14 cellular contexts compared by ENCODE assay signal in the genomic region with DNA sequence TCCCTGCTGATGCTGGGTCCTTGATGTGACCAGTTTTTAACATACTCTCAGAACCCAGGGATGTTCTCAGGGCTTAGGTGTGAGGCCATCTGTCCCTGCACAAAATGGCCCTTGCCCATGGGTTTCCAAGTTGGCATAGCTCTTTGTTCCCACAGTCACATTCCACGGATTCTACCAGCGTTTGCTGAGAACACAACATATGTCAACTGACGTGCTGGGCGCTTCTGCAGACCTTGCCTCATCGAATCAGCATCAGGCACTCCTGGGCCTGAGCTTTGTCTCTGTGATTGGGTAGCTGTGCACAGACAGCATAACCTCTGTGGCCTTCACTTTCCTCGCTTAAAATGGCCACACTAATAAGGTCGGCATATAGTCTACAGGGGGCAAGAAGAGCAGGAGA.
DNase-seq lines count a peak whose midpoint lies in the region; ATAC-seq and TF ChIP-seq lines count a peak whose summit lies in the region.
"Had no signal": no experiment of that assay in that cellular context is flagged by ENCODE, and none has a peak within 500 bp of the region (broad histone marks: within the 10 kb centered on the region; RNA-seq: fewer than 3 reads in every experiment).

No MANE protein-coding gene starts in this region.

- H3K4me1 ChIP-seq in Karpas-422 (ENCODE audit: low read length), result peaks cover 92% of the 10 kb centered on the region

- peaks cover 8% of the 10 kb centered on the region for H3K9me3 Mint-ChIP-seq in dendritic cell treated with granulocyte-macrophage colony-stimulating factor and Interleukin-4, amounts not matched to agents 40 ng/mL and 50 ng/mL, for 4 days
- peaks cover 8 to 9% of the 10 kb centered on the region in 2 donors for H3K9me3 Mint-ChIP-seq in stimulated activated naive B cell treated with anti-CD40 and anti-IgM and Interleukin-4, amounts not matched to agents 10 μg/mL and 1 μg/mL and 100 μg/mL, for 72 hours
- H3K9me3 Mint-ChIP-seq: H9 had no signal

- ATAC-seq in stimulated activated naive B cell treated with anti-CD40 and anti-IgM and Interleukin-4, amounts not matched to agents 10 μg/mL and 1 μg/mL and 100 μg/mL, for 72 hours (replicated peaks), result no peak
- no peak for ATAC-seq in GM19395 (IDR thresholded peaks at IDR 0.05; ENCODE audit: unreplicated experiment)

- H3K9me3 ChIP-seq in Karpas-422 (ENCODE audit: low read length), result no peaks in the 10 kb centered on the region
- H3K9me3 ChIP-seq: SJSA1 had no signal

- peaks cover 28% of the 10 kb centered on the region; the same call in 1 of the 2 replicates for H3K79me2 ChIP-seq in Karpas-422 (ENCODE audit: low read length)

- H3K36me3 ChIP-seq in GM06990 (ENCODE audit: control insufficient read depth, insufficient read depth, low read length), result 0 out of 2 replicates have a peak, but pooled peaks cover 2% of the 10 kb centered on the region
- H3K36me3 ChIP-seq in Karpas-422 (ENCODE audit: insufficient read depth, low read length), result no peaks in the 10 kb centered on the region
- H3K36me3 ChIP-seq: SJSA1 had no signal

- H3K4me3 Mint-ChIP-seq in dendritic cell treated with granulocyte-macrophage colony-stimulating factor and Interleukin-4, amounts not matched to agents 40 ng/mL and 50 ng/mL, for 4 days, result no peak overlapping the region
- H3K4me3 Mint-ChIP-seq in stimulated activated naive B cell treated with anti-CD40 and anti-IgM and Interleukin-4, amounts not matched to agents 10 μg/mL and 1 μg/mL and 100 μg/mL, for 72 hours, result peak overlapping the region; percentile 56 to 61
- H3K4me3 Mint-ChIP-seq: H9 had no signal

- H3K36me3 Mint-ChIP-seq in dendritic cell treated with granulocyte-macrophage colony-stimulating factor and Interleukin-4, amounts not matched to agents 40 ng/mL and 50 ng/mL, for 4 days (ENCODE audit: low read depth), result peaks cover 12% of the 10 kb centered on the region
- H3K36me3 Mint-ChIP-seq in stimulated activated naive B cell treated with anti-CD40 and anti-IgM and Interleukin-4, amounts not matched to agents 10 μg/mL and 1 μg/mL and 100 μg/mL, for 72 hours, result peaks cover 42 to 70% of the 10 kb centered on the region in 2 donors

- H3K27ac Mint-ChIP-seq in dendritic cell treated with granulocyte-macrophage colony-stimulating factor and Interleukin-4, amounts not matched to agents 40 ng/mL and 50 ng/mL, for 4 days, result peak overlapping the region; percentile 93
- peak overlapping the region; percentile 94 for H3K27ac Mint-ChIP-seq in stimulated activated naive B cell treated with anti-CD40 and anti-IgM and Interleukin-4, amounts not matched to agents 10 μg/mL and 1 μg/mL and 100 μg/mL, for 72 hours
- H3K27ac Mint-ChIP-seq: H9 had no signal

- no peak for DNase-seq in GM06990 (ENCODE audit: extremely low read depth, insufficient read length)
- DNase-seq in Karpas-422, result no peak
- no peak for DNase-seq in stimulated activated naive B cell treated with anti-CD40 and anti-IgM and Interleukin-4, amounts not matched to agents 10 μg/mL and 1 μg/mL and 100 μg/mL, for 72 hours
- DNase-seq in epidermal melanocyte (ENCODE audit: insufficient read length, low spot score), result no peak
- no peak for DNase-seq in NCI-H1092 treated with DMSO at 0.1 percent for 48 hours (lab: John Stamatoyannopoulos, UW)
- DNase-seq: H9, NCI-H1048, NCI-H2171, RPMI8226, SW 1271 had no signal

- H3K4me1 Mint-ChIP-seq in dendritic cell treated with granulocyte-macrophage colony-stimulating factor and Interleukin-4, amounts not matched to agents 40 ng/mL and 50 ng/mL, for 4 days (ENCODE audit: low read depth), result peaks cover 80% of the 10 kb centered on the region
- H3K4me1 Mint-ChIP-seq in stimulated activated naive B cell treated with anti-CD40 and anti-IgM and Interleukin-4, amounts not matched to agents 10 μg/mL and 1 μg/mL and 100 μg/mL, for 72 hours, result peaks cover 66 to 88% of the 10 kb centered on the region in 2 donors

- H3K27ac ChIP-seq in Karpas-422 (ENCODE audit: low read length), result peak overlapping the region; percentile 74
- H3K27ac ChIP-seq: SJSA1 had no signal

- no peak overlapping the region for H3K9ac ChIP-seq in Karpas-422 (ENCODE audit: low read length)
- H3K9ac ChIP-seq: KMS-11 had no signal

- no peaks in the 10 kb centered on the region for H3K27me3 ChIP-seq in GM06990 (replicated peaks; ENCODE audit: control insufficient read depth, insufficient read depth, low read length)
- H3K27me3 ChIP-seq in Karpas-422 (ENCODE audit: low read length), result no peaks in the 10 kb centered on the region
- H3K27me3 ChIP-seq: SJSA1 had no signal

- no peak overlapping the region for H2AFZ ChIP-seq in Karpas-422 (ENCODE audit: low read length)

- H3K9me2 ChIP-seq in Karpas-422 (replicated peaks; ENCODE audit: insufficient read depth, low read length), result no peaks in the 10 kb centered on the region

- intact Hi-C loops in dendritic cell treated with granulocyte-macrophage colony-stimulating factor and Interleukin-4, amounts not matched to agents 40 ng/mL and 50 ng/mL, for 4 days (cut with micrococcal nuclease), result loop anchor here (10.0 kb wide), 1 partner anchor 71 kb away; a partner anchor contains a TSS

- peaks cover 46% of the 10 kb centered on the region for H3K27me3 Mint-ChIP-seq in dendritic cell treated with granulocyte-macrophage colony-stimulating factor and Interleukin-4, amounts not matched to agents 40 ng/mL and 50 ng/mL, for 4 days
- H3K27me3 Mint-ChIP-seq in stimulated activated naive B cell treated with anti-CD40 and anti-IgM and Interleukin-4, amounts not matched to agents 10 μg/mL and 1 μg/mL and 100 μg/mL, for 72 hours, result peaks cover 0 to 4% of the 10 kb centered on the region in 2 donors

- H3K4me3 ChIP-seq in GM06990 (replicated peaks; ENCODE audit: low read depth, low read length) (peak overlapping the region; percentile 61), Karpas-422 (ENCODE audit: low read length) (no peak overlapping the region)
- H3K4me3 ChIP-seq: SJSA1 had no signal

- no peak for TF ChIP-seq CTCF in GM06990 (IDR thresholded peaks at IDR 0.05; ENCODE audit: insufficient read depth, low read length, poor library complexity, severe bottlenecking)

- no peaks in the 10 kb centered on the region for H4K20me1 ChIP-seq in Karpas-422 (ENCODE audit: insufficient read depth, low read depth, low read length)

- H3K4me2 ChIP-seq in Karpas-422 (ENCODE audit: low read depth, low read length, poor library complexity, severe bottlenecking), result no peak overlapping the region
- H3K4me2 ChIP-seq: KMS-11 had no signal
